Comparison of ENCODE assay signal across 22 cellular contexts in genomic region chr2:199144036-199144435, GRCh38.
"Had no signal": no experiment of that assay in that cellular context is flagged by ENCODE, and none has a peak within 500 bp of the region (broad histone marks: within the 10 kb centered on the region; RNA-seq: fewer than 3 reads in every experiment).

No MANE protein-coding gene starts in this region.

- H3K27me3 ChIP-seq: brain microvascular endothelial cell, left lung, right atrium auricular region, tibial artery had no signal

- DNase-seq: activated CD4-positive, alpha-beta T cell treated with anti-CD3 and anti-CD28 coated beads, Interleukin-2, amount 10 ng/mL, durations not matched to agents 7 days and 5 days; activated CD4-positive, CD25-positive, alpha-beta regulatory T cell treated with anti-CD3 and anti-CD28 coated beads, Interleukin-2, amount 50 U/mL, for 72 hours; activated CD8-positive, alpha-beta memory T cell treated with anti-CD3 and anti-CD28 coated beads, Interleukin-2, amount 10 ng/mL, durations not matched to agents 7 days and 5 days; activated CD8-positive, alpha-beta T cell treated with anti-CD3 and anti-CD28 coated beads for 36 hours; activated gamma-delta T cell; activated naive CD4-positive, alpha-beta T cell treated with anti-CD3 and anti-CD28 coated beads, Interleukin-2, amount 50 U/mL, for 16 hours; activated naive CD8-positive, alpha-beta T cell treated with anti-CD3 and anti-CD28 coated beads, Interleukin-2, amount 50 U/mL, for 24 hours; activated T-cell treated with anti-CD3 and anti-CD28 coated beads for 4 hours; brain microvascular endothelial cell; caudate nucleus; effector memory CD4-positive, alpha-beta T cell; kidney; left lung; natural killer cell; stimulated activated CD4-positive, alpha-beta T cell treated with anti-CD3 and anti-CD28 coated beads, Interleukin-2, amount 100 ng/mL, for 24 hours; stimulated activated naive CD8-positive, alpha-beta T cell treated with anti-CD3 and anti-CD28 coated beads, Interleukin-15, amount 100 ng/mL, for 72 hours; T-helper 1 cell; tibial artery; WERI-Rb-1 had no signal

- H3K27ac ChIP-seq: brain microvascular endothelial cell, left lung, right atrium auricular region, skin epidermis, tibial artery, WERI-Rb-1 had no signal

- H3K36me3 ChIP-seq: brain microvascular endothelial cell, left lung, right atrium auricular region, tibial artery, WERI-Rb-1 had no signal

- H3K4me3 ChIP-seq: left lung, right atrium auricular region, skin epidermis, tibial artery had no signal

- ATAC-seq: activated CD8-positive, alpha-beta memory T cell treated with anti-CD3 and anti-CD28 coated beads, Interleukin-2, amount 10 ng/mL, durations not matched to agents 7 days and 5 days; activated CD8-positive, alpha-beta T cell treated with anti-CD3 and anti-CD28 coated beads for 36 hours; activated naive CD8-positive, alpha-beta T cell treated with anti-CD3 and anti-CD28 coated beads, Interleukin-2, amount 50 U/mL, for 24 hours; left lung; natural killer cell; stimulated activated effector memory CD8-positive, alpha-beta T cell treated with anti-CD3 and anti-CD28 coated beads, Interleukin-12 subunit alpha, Interleukin-12 subunit beta, amount 100 ng/mL, for 72 hours; stimulated activated naive CD8-positive, alpha-beta T cell treated with anti-CD3 and anti-CD28 coated beads, Interleukin-15, amount 100 ng/mL, for 72 hours had no signal

- H3K4me1 ChIP-seq: left lung, right atrium auricular region, tibial artery had no signal

- H3K9me3 ChIP-seq: left lung, right atrium auricular region had no signal
